In the genomic region with DNA sequence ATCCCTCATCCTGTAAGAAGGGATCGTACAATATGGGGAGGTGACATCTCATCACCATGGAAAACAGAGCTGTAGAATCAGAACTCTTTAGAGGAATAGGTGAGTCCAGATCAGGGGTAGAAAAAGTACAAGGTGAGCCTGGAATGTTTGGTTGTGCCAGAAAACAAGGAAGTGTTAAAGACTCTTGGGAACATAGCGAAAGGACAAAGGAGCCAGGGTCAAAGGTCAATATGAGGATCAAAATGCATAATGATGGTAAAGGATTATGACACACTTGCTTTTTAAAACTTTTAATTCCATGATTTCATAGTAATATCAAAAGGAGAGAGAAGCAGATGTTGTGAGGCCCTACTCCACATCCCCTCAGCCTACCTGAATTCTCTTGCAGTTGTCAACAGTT, we compare ENCODE assay signal across 1 cellular context.
TF ChIP-seq lines count a peak whose summit lies in the region.

No MANE protein-coding gene starts in this region.

TF ChIP-seq in K562, 482 proteins besides CTCF, POLR2A, EP300 and RAD21:
- no peak for TF ChIP-seq ZBTB7A (IDR thresholded peaks at IDR 0.05; ENCODE audit: borderline replicate concordance, control insufficient read depth, low read depth, low read length)
- TF ChIP-seq NR2C1 (IDR thresholded peaks at IDR 0.05) = peak; percentile 68
- peak; percentile 71 for TF ChIP-seq NR2C1 (tag; IDR thresholded peaks at IDR 0.05)
- no peak for TF ChIP-seq NR2C2 (CRISPR knock-in tag; IDR thresholded peaks at IDR 0.05)
- peak; percentile 40; the same call in 1 of the 2 replicates for TF ChIP-seq NR2C2 (tag; IDR thresholded peaks at IDR 0.05)
